Comparison of ENCODE assay signal across 2 cellular contexts in the genomic region with DNA sequence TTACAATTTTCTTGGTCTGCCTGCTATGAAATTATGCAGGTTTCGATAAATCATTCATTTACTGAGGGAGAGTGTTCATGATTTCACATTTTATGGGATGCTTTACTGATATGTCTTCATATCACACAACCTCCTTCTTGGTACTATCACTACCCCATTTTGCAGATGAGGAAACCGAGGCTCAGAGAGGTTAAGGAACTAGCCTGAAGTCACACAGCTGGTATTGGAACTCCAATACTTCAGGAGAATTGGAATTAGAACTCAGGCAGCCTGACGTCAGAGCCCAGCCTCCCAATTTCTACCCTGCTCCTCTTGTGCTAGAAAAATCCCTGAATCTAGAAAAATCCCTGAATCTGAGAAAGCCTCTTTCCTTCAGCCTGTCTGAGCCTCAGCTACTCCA.
TF ChIP-seq lines count a peak whose summit lies in the region.

No MANE protein-coding gene starts in this region.

TF ChIP-seq in GM23338, 12 proteins besides CTCF, POLR2A, EP300 and RAD21 (continued from another document):
- TF ChIP-seq, protein P1, sequence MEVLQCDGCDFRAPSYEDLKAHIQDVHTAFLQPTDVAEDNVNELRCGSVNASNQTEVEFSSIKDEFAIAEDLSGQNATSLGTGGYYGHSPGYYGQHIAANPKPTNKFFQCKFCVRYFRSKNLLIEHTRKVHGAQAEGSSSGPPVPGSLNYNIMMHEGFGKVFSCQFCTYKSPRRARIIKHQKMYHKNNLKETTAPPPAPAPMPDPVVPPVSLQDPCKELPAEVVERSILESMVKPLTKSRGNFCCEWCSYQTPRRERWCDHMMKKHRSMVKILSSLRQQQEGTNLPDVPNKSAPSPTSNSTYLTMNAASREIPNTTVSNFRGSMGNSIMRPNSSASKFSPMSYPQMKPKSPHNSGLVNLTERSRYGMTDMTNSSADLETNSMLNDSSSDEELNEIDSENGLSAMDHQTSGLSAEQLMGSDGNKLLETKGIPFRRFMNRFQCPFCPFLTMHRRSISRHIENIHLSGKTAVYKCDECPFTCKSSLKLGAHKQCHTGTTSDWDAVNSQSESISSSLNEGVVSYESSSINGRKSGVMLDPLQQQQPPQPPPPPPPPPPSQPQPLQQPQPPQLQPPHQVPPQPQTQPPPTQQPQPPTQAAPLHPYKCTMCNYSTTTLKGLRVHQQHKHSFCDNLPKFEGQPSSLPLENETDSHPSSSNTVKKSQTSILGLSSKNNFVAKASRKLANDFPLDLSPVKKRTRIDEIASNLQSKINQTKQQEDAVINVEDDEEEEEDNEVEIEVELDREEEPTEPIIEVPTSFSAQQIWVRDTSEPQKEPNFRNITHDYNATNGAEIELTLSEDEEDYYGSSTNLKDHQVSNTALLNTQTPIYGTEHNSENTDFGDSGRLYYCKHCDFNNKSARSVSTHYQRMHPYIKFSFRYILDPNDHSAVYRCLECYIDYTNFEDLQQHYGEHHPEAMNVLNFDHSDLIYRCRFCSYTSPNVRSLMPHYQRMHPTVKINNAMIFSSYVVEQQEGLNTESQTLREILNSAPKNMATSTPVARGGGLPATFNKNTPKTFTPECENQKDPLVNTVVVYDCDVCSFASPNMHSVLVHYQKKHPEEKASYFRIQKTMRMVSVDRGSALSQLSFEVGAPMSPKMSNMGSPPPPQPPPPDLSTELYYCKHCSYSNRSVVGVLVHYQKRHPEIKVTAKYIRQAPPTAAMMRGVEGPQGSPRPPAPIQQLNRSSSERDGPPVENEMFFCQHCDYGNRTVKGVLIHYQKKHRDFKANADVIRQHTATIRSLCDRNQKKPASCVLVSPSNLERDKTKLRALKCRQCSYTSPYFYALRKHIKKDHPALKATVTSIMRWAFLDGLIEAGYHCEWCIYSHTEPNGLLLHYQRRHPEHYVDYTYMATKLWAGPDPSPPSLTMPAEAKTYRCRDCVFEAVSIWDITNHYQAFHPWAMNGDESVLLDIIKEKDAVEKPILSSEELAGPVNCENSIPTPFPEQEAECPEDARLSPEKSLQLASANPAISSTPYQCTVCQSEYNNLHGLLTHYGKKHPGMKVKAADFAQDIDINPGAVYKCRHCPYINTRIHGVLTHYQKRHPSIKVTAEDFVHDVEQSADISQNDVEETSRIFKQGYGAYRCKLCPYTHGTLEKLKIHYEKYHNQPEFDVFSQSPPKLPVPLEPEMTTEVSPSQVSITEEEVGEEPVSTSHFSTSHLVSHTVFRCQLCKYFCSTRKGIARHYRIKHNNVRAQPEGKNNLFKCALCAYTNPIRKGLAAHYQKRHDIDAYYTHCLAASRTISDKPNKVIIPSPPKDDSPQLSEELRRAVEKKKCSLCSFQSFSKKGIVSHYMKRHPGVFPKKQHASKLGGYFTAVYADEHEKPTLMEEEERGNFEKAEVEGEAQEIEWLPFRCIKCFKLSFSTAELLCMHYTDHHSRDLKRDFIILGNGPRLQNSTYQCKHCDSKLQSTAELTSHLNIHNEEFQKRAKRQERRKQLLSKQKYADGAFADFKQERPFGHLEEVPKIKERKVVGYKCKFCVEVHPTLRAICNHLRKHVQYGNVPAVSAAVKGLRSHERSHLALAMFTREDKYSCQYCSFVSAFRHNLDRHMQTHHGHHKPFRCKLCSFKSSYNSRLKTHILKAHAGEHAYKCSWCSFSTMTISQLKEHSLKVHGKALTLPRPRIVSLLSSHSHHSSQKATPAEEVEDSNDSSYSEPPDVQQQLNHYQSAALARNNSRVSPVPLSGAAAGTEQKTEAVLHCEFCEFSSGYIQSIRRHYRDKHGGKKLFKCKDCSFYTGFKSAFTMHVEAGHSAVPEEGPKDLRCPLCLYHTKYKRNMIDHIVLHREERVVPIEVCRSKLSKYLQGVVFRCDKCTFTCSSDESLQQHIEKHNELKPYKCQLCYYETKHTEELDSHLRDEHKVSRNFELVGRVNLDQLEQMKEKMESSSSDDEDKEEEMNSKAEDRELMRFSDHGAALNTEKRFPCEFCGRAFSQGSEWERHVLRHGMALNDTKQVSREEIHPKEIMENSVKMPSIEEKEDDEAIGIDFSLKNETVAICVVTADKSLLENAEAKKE (CRISPR knock-in tag; IDR thresholded peaks at IDR 0.05) = no peak
- TF ChIP-seq ZNF114 (CRISPR knock-in tag; IDR thresholded peaks at IDR 0.05) = no peak
- no peak for TF ChIP-seq NANOG (IDR thresholded peaks at IDR 0.05; ENCODE audit: borderline replicate concordance)
- TF ChIP-seq ZNF331 (CRISPR knock-in tag; IDR thresholded peaks at IDR 0.05; ENCODE audit: low read depth) = no peak
- no peak for TF ChIP-seq EZH2phosphoT487 (IDR thresholded peaks at IDR 0.05; ENCODE audit: unreplicated experiment)
- TF ChIP-seq, protein P2, sequence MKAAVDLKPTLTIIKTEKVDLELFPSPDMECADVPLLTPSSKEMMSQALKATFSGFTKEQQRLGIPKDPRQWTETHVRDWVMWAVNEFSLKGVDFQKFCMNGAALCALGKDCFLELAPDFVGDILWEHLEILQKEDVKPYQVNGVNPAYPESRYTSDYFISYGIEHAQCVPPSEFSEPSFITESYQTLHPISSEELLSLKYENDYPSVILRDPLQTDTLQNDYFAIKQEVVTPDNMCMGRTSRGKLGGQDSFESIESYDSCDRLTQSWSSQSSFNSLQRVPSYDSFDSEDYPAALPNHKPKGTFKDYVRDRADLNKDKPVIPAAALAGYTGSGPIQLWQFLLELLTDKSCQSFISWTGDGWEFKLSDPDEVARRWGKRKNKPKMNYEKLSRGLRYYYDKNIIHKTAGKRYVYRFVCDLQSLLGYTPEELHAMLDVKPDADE (IDR thresholded peaks at IDR 0.05) = no peak
- TF ChIP-seq, protein P3, sequence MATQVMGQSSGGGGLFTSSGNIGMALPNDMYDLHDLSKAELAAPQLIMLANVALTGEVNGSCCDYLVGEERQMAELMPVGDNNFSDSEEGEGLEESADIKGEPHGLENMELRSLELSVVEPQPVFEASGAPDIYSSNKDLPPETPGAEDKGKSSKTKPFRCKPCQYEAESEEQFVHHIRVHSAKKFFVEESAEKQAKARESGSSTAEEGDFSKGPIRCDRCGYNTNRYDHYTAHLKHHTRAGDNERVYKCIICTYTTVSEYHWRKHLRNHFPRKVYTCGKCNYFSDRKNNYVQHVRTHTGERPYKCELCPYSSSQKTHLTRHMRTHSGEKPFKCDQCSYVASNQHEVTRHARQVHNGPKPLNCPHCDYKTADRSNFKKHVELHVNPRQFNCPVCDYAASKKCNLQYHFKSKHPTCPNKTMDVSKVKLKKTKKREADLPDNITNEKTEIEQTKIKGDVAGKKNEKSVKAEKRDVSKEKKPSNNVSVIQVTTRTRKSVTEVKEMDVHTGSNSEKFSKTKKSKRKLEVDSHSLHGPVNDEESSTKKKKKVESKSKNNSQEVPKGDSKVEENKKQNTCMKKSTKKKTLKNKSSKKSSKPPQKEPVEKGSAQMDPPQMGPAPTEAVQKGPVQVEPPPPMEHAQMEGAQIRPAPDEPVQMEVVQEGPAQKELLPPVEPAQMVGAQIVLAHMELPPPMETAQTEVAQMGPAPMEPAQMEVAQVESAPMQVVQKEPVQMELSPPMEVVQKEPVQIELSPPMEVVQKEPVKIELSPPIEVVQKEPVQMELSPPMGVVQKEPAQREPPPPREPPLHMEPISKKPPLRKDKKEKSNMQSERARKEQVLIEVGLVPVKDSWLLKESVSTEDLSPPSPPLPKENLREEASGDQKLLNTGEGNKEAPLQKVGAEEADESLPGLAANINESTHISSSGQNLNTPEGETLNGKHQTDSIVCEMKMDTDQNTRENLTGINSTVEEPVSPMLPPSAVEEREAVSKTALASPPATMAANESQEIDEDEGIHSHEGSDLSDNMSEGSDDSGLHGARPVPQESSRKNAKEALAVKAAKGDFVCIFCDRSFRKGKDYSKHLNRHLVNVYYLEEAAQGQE (IDR thresholded peaks at IDR 0.05; ENCODE audit: unreplicated experiment) = no peak
- TF ChIP-seq CREB1 (CRISPR knock-in tag; IDR thresholded peaks at IDR 0.05; ENCODE audit: low read depth) = no peak
- no peak for TF ChIP-seq EZH2 (IDR thresholded peaks at IDR 0.05; ENCODE audit: low read depth, unreplicated experiment)

TF ChIP-seq in WTC11, 78 proteins besides CTCF, POLR2A, EP300 and RAD21 (continued from another document):
- TF ChIP-seq, protein P4, sequence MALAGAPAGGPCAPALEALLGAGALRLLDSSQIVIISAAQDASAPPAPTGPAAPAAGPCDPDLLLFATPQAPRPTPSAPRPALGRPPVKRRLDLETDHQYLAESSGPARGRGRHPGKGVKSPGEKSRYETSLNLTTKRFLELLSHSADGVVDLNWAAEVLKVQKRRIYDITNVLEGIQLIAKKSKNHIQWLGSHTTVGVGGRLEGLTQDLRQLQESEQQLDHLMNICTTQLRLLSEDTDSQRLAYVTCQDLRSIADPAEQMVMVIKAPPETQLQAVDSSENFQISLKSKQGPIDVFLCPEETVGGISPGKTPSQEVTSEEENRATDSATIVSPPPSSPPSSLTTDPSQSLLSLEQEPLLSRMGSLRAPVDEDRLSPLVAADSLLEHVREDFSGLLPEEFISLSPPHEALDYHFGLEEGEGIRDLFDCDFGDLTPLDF (CRISPR knock-in tag; IDR thresholded peaks at IDR 0.05) = no peak
- TF ChIP-seq, protein P5, sequence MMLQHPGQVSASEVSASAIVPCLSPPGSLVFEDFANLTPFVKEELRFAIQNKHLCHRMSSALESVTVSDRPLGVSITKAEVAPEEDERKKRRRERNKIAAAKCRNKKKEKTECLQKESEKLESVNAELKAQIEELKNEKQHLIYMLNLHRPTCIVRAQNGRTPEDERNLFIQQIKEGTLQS (CRISPR knock-in tag; conservative IDR thresholded peaks at IDR 0.05) = no peak
- TF ChIP-seq, protein P6, sequence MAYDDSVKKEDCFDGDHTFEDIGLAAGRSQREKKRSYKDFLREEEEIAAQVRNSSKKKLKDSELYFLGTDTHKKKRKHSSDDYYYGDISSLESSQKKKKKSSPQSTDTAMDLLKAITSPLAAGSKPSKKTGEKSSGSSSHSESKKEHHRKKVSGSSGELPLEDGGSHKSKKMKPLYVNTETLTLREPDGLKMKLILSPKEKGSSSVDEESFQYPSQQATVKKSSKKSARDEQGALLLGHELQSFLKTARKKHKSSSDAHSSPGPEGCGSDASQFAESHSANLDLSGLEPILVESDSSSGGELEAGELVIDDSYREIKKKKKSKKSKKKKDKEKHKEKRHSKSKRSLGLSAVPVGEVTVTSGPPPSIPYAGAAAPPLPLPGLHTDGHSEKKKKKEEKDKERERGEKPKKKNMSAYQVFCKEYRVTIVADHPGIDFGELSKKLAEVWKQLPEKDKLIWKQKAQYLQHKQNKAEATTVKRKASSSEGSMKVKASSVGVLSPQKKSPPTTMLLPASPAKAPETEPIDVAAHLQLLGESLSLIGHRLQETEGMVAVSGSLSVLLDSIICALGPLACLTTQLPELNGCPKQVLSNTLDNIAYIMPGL (CRISPR knock-in tag; IDR thresholded peaks at IDR 0.05) = no peak
- TF ChIP-seq, protein P7, sequence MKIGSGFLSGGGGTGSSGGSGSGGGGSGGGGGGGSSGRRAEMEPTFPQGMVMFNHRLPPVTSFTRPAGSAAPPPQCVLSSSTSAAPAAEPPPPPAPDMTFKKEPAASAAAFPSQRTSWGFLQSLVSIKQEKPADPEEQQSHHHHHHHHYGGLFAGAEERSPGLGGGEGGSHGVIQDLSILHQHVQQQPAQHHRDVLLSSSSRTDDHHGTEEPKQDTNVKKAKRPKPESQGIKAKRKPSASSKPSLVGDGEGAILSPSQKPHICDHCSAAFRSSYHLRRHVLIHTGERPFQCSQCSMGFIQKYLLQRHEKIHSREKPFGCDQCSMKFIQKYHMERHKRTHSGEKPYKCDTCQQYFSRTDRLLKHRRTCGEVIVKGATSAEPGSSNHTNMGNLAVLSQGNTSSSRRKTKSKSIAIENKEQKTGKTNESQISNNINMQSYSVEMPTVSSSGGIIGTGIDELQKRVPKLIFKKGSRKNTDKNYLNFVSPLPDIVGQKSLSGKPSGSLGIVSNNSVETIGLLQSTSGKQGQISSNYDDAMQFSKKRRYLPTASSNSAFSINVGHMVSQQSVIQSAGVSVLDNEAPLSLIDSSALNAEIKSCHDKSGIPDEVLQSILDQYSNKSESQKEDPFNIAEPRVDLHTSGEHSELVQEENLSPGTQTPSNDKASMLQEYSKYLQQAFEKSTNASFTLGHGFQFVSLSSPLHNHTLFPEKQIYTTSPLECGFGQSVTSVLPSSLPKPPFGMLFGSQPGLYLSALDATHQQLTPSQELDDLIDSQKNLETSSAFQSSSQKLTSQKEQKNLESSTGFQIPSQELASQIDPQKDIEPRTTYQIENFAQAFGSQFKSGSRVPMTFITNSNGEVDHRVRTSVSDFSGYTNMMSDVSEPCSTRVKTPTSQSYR (CRISPR knock-in tag; IDR thresholded peaks at IDR 0.05) = no peak
- TF ChIP-seq ZBTB21 (CRISPR knock-in tag; IDR thresholded peaks at IDR 0.05; ENCODE audit: borderline replicate concordance) = no peak
